Comparison of ENCODE assay signal across 2 cellular contexts in genomic region chr1:4422496-4423289, GRCh38.
TF ChIP-seq lines count a peak whose summit lies in the region.

No MANE protein-coding gene starts in this region.

TF ChIP-seq in SK-N-SH, 30 proteins besides CTCF, POLR2A, EP300 and RAD21 (continued from another document):
- TF ChIP-seq REST (IDR thresholded peaks at IDR 0.05; ENCODE audit: low read depth, low read length) (no peak), GATA2 (CRISPR knock-in tag; IDR thresholded peaks at IDR 0.05) (no peak), TEAD4 (IDR thresholded peaks at IDR 0.05; ENCODE audit: borderline replicate concordance, insufficient read depth) (no peak)

TF ChIP-seq in SK-N-SH treated with all-trans-retinoic acid at 6 μM for 48 hours, 23 proteins besides CTCF, POLR2A, EP300 and RAD21 (continued from another document):
- TF ChIP-seq POU6F1 (CRISPR knock-in tag; IDR thresholded peaks at IDR 0.05; ENCODE audit: borderline replicate concordance, low read depth) (no peak), TCF4 (CRISPR knock-in tag; IDR thresholded peaks at IDR 0.05; ENCODE audit: borderline replicate concordance) (no peak), RARB (CRISPR knock-in tag; IDR thresholded peaks at IDR 0.05) (no peak), ESRRG (CRISPR knock-in tag; IDR thresholded peaks at IDR 0.05) (no peak)
- TF ChIP-seq, protein P1, sequence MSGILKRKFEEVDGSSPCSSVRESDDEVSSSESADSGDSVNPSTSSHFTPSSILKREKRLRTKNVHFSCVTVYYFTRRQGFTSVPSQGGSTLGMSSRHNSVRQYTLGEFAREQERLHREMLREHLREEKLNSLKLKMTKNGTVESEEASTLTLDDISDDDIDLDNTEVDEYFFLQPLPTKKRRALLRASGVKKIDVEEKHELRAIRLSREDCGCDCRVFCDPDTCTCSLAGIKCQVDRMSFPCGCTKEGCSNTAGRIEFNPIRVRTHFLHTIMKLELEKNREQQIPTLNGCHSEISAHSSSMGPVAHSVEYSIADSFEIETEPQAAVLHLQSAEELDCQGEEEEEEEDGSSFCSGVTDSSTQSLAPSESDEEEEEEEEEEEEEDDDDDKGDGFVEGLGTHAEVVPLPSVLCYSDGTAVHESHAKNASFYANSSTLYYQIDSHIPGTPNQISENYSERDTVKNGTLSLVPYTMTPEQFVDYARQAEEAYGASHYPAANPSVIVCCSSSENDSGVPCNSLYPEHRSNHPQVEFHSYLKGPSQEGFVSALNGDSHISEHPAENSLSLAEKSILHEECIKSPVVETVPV (CRISPR knock-in tag; IDR thresholded peaks at IDR 0.05), result no peak
